17 cellular contexts compared by ENCODE assay signal in the genomic region with DNA sequence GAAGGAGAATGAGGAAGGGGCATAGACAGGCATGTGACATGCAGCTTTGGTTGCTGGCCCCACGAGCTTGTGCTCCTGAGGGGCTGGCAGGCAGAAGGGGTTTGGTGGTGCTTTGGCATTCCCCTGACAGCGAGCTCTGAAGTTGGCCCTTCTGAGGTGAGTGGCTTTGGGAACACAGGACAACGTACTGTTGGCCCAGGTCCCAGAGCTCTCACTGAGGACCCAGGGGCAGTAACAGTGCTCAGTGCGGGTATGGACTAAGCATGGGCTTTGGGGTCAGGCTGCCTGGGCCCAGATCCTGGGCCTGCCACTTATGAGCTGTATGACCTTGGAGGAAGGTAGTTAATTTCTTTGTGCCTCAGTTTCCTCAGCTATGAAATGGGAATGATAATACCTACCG. TPM values are rescaled to one million over a fixed set of nuclear protein-coding genes. Genes with fewer than 3 reads are reported as not detected.
"Had no signal": no experiment of that assay in that cellular context is flagged by ENCODE, and none has a peak within 500 bp of the region (broad histone marks: within the 10 kb centered on the region; RNA-seq: fewer than 3 reads in every experiment).

No MANE protein-coding gene starts in this region.

- H3K27ac ChIP-seq: brain microvascular endothelial cell had no signal

- H3K4me3 Mint-ChIP-seq: activated naive CD4-positive, alpha-beta T cell treated with anti-CD3 and anti-CD28 coated beads for 36 hours; activated T-cell treated with anti-CD3 and anti-CD28 coated beads, Interleukin-2, amount 50 U/mL, for 4 hours; mesothelial cell of epicardium; nephron; T-cell had no signal

- H3K36me3 ChIP-seq: brain microvascular endothelial cell, upper lobe of left lung had no signal

- DNase-seq: activated CD4-positive, alpha-beta T cell treated with anti-CD3 and anti-CD28 coated beads, Interleukin-2, amount 50 U/mL, for 1 hour; activated CD4-positive, CD25-positive, alpha-beta regulatory T cell; activated CD8-positive, alpha-beta memory T cell treated with anti-CD3 and anti-CD28 coated beads, Interleukin-2, amount 50 U/mL, for 4 hours; activated naive CD4-positive, alpha-beta T cell treated with anti-CD3 and anti-CD28 coated beads for 36 hours; activated T-cell treated with anti-CD3 and anti-CD28 coated beads, Interleukin-2, amount 50 U/mL, for 4 hours; anterior cingulate cortex; brain microvascular endothelial cell; central memory CD4-positive, alpha-beta T cell; stimulated activated CD4-positive, alpha-beta T cell treated with anti-CD3 and anti-CD28 coated beads, Interleukin-12 subunit alpha, Interleukin-12 subunit beta, amount 100 ng/mL, for 4 hours; stimulated activated CD4-positive, alpha-beta T cell treated with anti-CD3 and anti-CD28 coated beads, Interleukin-1b, Interleukin-23, amount 100 ng/mL, for 48 hours; stimulated activated CD8-positive, alpha-beta memory T cell treated with anti-CD3 and anti-CD28 coated beads, Interleukin-4, amount 100 ng/mL, for 48 hours; stimulated activated naive CD4-positive, alpha-beta T cell treated with Interleukin-2 at 50 U/mL for 16 hours; T-cell had no signal

- H3K27me3 Mint-ChIP-seq: progenitor cell of endocrine pancreas, T-cell had no signal

- H3K9me3 ChIP-seq: upper lobe of left lung had no signal

- ATAC-seq: activated T-cell treated with anti-CD3 and anti-CD28 coated beads, Interleukin-2, amount 50 U/mL, for 4 hours had no signal

- H3K4me3 ChIP-seq: upper lobe of left lung had no signal

- H3K9me3 Mint-ChIP-seq: activated naive CD4-positive, alpha-beta T cell treated with anti-CD3 and anti-CD28 coated beads for 36 hours; activated T-cell treated with anti-CD3 and anti-CD28 coated beads, Interleukin-2, amount 50 U/mL, for 4 hours; mesothelial cell of epicardium; nephron; T-cell had no signal

- H3K36me3 Mint-ChIP-seq: mesothelial cell of epicardium, T-cell had no signal

- H3K27ac Mint-ChIP-seq: activated naive CD4-positive, alpha-beta T cell treated with anti-CD3 and anti-CD28 coated beads for 36 hours; mesothelial cell of epicardium; progenitor cell of endocrine pancreas; T-cell had no signal

- H3K4me1 Mint-ChIP-seq: T-cell had no signal

- H3K27me3 ChIP-seq: brain microvascular endothelial cell, upper lobe of left lung had no signal

RNA-seq across cellular contexts. Expression of a gene that starts 46.6 kb away (rescaled TPM):
- total RNA-seq: activated naive CD4-positive, alpha-beta T cell treated with anti-CD3 and anti-CD28 coated beads for 36 hours had no signal
